Comparison of ENCODE assay signal across 28 cellular contexts in genomic region chr10:13809447-13809846, GRCh38.
DNase-seq lines count a peak whose midpoint lies in the region; TF ChIP-seq lines count a peak whose summit lies in the region.
"Had no signal": no experiment of that assay in that cellular context is flagged by ENCODE, and none has a peak within 500 bp of the region (broad histone marks: within the 10 kb centered on the region; RNA-seq: fewer than 3 reads in every experiment).

No MANE protein-coding gene starts in this region.

- H3F3A ChIP-seq in neural progenitor cell (ENCODE audit: low read depth) = peaks cover 9% of the 10 kb centered on the region

- H3K4me3 Mint-ChIP-seq in Caco-2 (ENCODE audit: unreplicated experiment) = no peak overlapping the region
- H3K4me3 Mint-ChIP-seq in neural progenitor cell = no peak overlapping the region
- H3K4me3 Mint-ChIP-seq: activated CD4-positive, alpha-beta T cell treated with anti-CD3 and anti-CD28 coated beads, Interleukin-2, amount 10 ng/mL, durations not matched to agents 7 days and 5 days; dendritic cell treated with granulocyte-macrophage colony-stimulating factor and Interleukin-4, amounts not matched to agents 40 ng/mL and 50 ng/mL, for 4 days had no signal

- no peak overlapping the region for H3K9ac ChIP-seq in OCI-LY3 (ENCODE audit: low read length)
- H3K9ac ChIP-seq in neural progenitor cell = no peak overlapping the region

- H3K9me3 ChIP-seq in Caco-2 = no peaks in the 10 kb centered on the region
- no peaks in the 10 kb centered on the region for H3K9me3 ChIP-seq in OCI-LY3 (ENCODE audit: insufficient read depth, low read length)
- no peaks in the 10 kb centered on the region for H3K9me3 ChIP-seq in hepatocyte (ENCODE audit: low read depth)
- no peaks in the 10 kb centered on the region for H3K9me3 ChIP-seq in neural progenitor cell (ENCODE audit: low read depth)
- no peaks in the 10 kb centered on the region for H3K9me3 ChIP-seq in osteoblast (ENCODE audit: low read depth, low read length)
- H3K9me3 ChIP-seq: MG63, neutrophil, right atrium auricular region, vagina had no signal

- H2AFZ ChIP-seq in OCI-LY3 (ENCODE audit: low read depth, low read length) = no peak overlapping the region
- H2AFZ ChIP-seq in hepatocyte = no peak overlapping the region
- no peak overlapping the region for H2AFZ ChIP-seq in neural progenitor cell (replicated peaks)
- no peak overlapping the region for H2AFZ ChIP-seq in osteoblast (ENCODE audit: low read length)

- 22% methylated on average over 6 of the region's 6 CpGs for WGBS in hepatocyte (ENCODE audit: low lambda C conversion rate, missing lambda C conversion rate)

- H3K27ac ChIP-seq in OCI-LY3 (ENCODE audit: low read length) (peak overlapping the region; percentile 25; the same call in 1 of the 2 replicates), hepatocyte (no peak overlapping the region), neural progenitor cell (no peak overlapping the region), osteoblast (ENCODE audit: low read depth, low read length) (no peak overlapping the region)
- H3K27ac ChIP-seq: C4-2B, cardiac muscle cell, epithelial cell of prostate, HL-60, neutrophil, right atrium auricular region, vagina had no signal

- H3K27ac Mint-ChIP-seq in Caco-2 (ENCODE audit: unreplicated experiment) = peak overlapping the region; percentile 18
- H3K27ac Mint-ChIP-seq in neural progenitor cell = peak overlapping the region; percentile 23
- H3K27ac Mint-ChIP-seq: activated CD4-positive, alpha-beta T cell treated with anti-CD3 and anti-CD28 coated beads, Interleukin-2, amount 10 ng/mL, durations not matched to agents 7 days and 5 days; dendritic cell treated with granulocyte-macrophage colony-stimulating factor and Interleukin-4, amounts not matched to agents 40 ng/mL and 50 ng/mL, for 4 days had no signal

- no peaks in the 10 kb centered on the region for H3K9me2 ChIP-seq in hepatocyte (replicated peaks; ENCODE audit: insufficient read depth)

- DNase-seq in Caco-2 (peak; percentile 63 to 75), hepatocyte (ENCODE audit: low spot score) (peak; percentile 58), neural progenitor cell (ENCODE audit: low spot score) (peak; percentile 72), NCI-H1417 (lab: John Stamatoyannopoulos, UW) (no peak), NCI-H187 (lab: John Stamatoyannopoulos, UW) (no peak), osteoblast (ENCODE audit: insufficient read length, low spot score, missing footprints) (no peak), NOMO-1 treated with dmso at 0.1 percent for 144 hours (lab: John Stamatoyannopoulos, UW; ENCODE audit: unreplicated experiment) (no peak)
- DNase-seq: activated CD4-positive, alpha-beta T cell treated with anti-CD3 and anti-CD28 coated beads, Interleukin-2, amount 10 ng/mL, durations not matched to agents 7 days and 5 days; activated CD8-positive, alpha-beta memory T cell treated with anti-CD3 and anti-CD28 coated beads, Interleukin-2, amount 50 U/mL, for 4 hours; activated effector memory CD4-positive, alpha-beta T cell treated with Interleukin-2 at 50 U/mL for 16 hours; DMS 273 treated with DMSO at 0.1 percent for 48 hours; foreskin fibroblast; GDM1; left ventricle myocardium superior; MG63; NCI-H146; SIG-M5; stimulated activated CD4-positive, alpha-beta T cell treated with anti-CD3 and anti-CD28 coated beads, Interleukin-12 subunit alpha, Interleukin-12 subunit beta, amount 100 ng/mL, for 4 hours had no signal

- H3K4me1 Mint-ChIP-seq in Caco-2 (ENCODE audit: low read depth, unreplicated experiment) (peaks cover 14% of the 10 kb centered on the region), neural progenitor cell (peaks cover 14% of the 10 kb centered on the region)

- POLR2A ChIA-PET in Caco-2 (lab: Charles Lee) = no interaction called here

- H3K4me3 ChIP-seq in Caco-2 (ENCODE audit: low read depth, low read length) = no peak overlapping the region
- H3K4me3 ChIP-seq in OCI-LY3 (ENCODE audit: low read length) = peak overlapping the region; percentile 24; the same call in 1 of the 2 replicates
- no peak overlapping the region for H3K4me3 ChIP-seq in hepatocyte
- H3K4me3 ChIP-seq in neural progenitor cell = no peak overlapping the region
- H3K4me3 ChIP-seq in osteoblast (ENCODE audit: insufficient read depth, low read length) = no peak overlapping the region
- H3K4me3 ChIP-seq: cardiac muscle cell, MG63, right atrium auricular region, vagina had no signal

- no peaks in the 10 kb centered on the region for H3K36me3 Mint-ChIP-seq in Caco-2 (ENCODE audit: insufficient read depth, unreplicated experiment)
- H3K36me3 Mint-ChIP-seq in neural progenitor cell = peaks cover 11% of the 10 kb centered on the region

- peaks cover 1% of the 10 kb centered on the region for H3K27me3 Mint-ChIP-seq in Caco-2 (ENCODE audit: insufficient read depth, unreplicated experiment)
- H3K27me3 Mint-ChIP-seq in neural progenitor cell (ENCODE audit: insufficient read depth, low read depth) = no peaks in the 10 kb centered on the region
- H3K27me3 Mint-ChIP-seq: activated CD4-positive, alpha-beta T cell treated with anti-CD3 and anti-CD28 coated beads, Interleukin-2, amount 10 ng/mL, durations not matched to agents 7 days and 5 days had no signal

- CTCF ChIA-PET in Caco-2 (lab: Charles Lee) = interaction anchor here (0.9 to 1.1 kb wide), 2 partner anchors 22 to 284 kb away, joined by 3 to 4 read pairs; no protein-coding TSS in a partner anchor

- H3K27me3 ChIP-seq in Caco-2 (replicated peaks; ENCODE audit: control insufficient read depth, insufficient read depth, low read length) = no peaks in the 10 kb centered on the region
- peaks cover 4% of the 10 kb centered on the region; the same call in 1 of the 2 replicates for H3K27me3 ChIP-seq in OCI-LY3 (ENCODE audit: low read depth, low read length)
- H3K27me3 ChIP-seq in hepatocyte = no peaks in the 10 kb centered on the region
- H3K27me3 ChIP-seq in neural progenitor cell = no peaks in the 10 kb centered on the region
- H3K27me3 ChIP-seq in osteoblast (ENCODE audit: insufficient read depth, low read length) = no peaks in the 10 kb centered on the region
- H3K27me3 ChIP-seq: cardiac muscle cell, MG63, right atrium auricular region, vagina had no signal

- intact Hi-C loops in Caco-2 (cut with micrococcal nuclease; ENCODE audit: unreplicated experiment) = no loop called here

- TF ChIP-seq CTCF in Caco-2 (IDR thresholded peaks at IDR 0.05; ENCODE audit: insufficient read depth in 1 of 2, low read depth in 1 of 2, low read length in 1 of 2, severe bottlenecking in 1 of 2, unreplicated experiment in 1 of 2) = no peak
- no peak for TF ChIP-seq CTCF in OCI-LY3 (IDR thresholded peaks at IDR 0.05; ENCODE audit: low read depth, low read length)
- no peak for TF ChIP-seq CTCF in hepatocyte (IDR thresholded peaks at IDR 0.05; ENCODE audit: poor library complexity)
- no peak for TF ChIP-seq CTCF in neural progenitor cell (IDR thresholded peaks at IDR 0.05)
- no peak for TF ChIP-seq CTCF in osteoblast (IDR thresholded peaks at IDR 0.05; ENCODE audit: extremely low read depth, low read depth, low read length)

- H3K36me3 ChIP-seq in Caco-2 (ENCODE audit: control insufficient read depth, insufficient read depth, low read length) (no peaks in the 10 kb centered on the region), OCI-LY3 (replicated peaks; ENCODE audit: low read depth, low read length) (no peaks in the 10 kb centered on the region), hepatocyte (replicated peaks; ENCODE audit: insufficient read depth, low read depth) (no peaks in the 10 kb centered on the region), neural progenitor cell (no peaks in the 10 kb centered on the region), osteoblast (ENCODE audit: insufficient read depth, low read length) (no peaks in the 10 kb centered on the region)
- H3K36me3 ChIP-seq: cardiac muscle cell, MG63, neutrophil, vagina had no signal

- H3K79me2 ChIP-seq in OCI-LY3 (ENCODE audit: low read length) (no peaks in the 10 kb centered on the region), hepatocyte (no peaks in the 10 kb centered on the region), neural progenitor cell (ENCODE audit: low read depth) (no peaks in the 10 kb centered on the region), osteoblast (ENCODE audit: insufficient read depth, low read length) (peaks cover 19% of the 10 kb centered on the region)

- H3K4me2 ChIP-seq in OCI-LY3 (ENCODE audit: low read length) = peak overlapping the region; percentile 46
- H3K4me2 ChIP-seq in hepatocyte = peak overlapping the region; percentile 13
- H3K4me2 ChIP-seq in neural progenitor cell = peak overlapping the region; percentile 56
- no peak overlapping the region for H3K4me2 ChIP-seq in osteoblast (ENCODE audit: insufficient read depth, low read length)

- H3K4me1 ChIP-seq in Caco-2 (peaks cover 11% of the 10 kb centered on the region), OCI-LY3 (ENCODE audit: low read length) (peaks cover 59% of the 10 kb centered on the region), hepatocyte (ENCODE audit: insufficient read depth) (peaks cover 13% of the 10 kb centered on the region), neural progenitor cell (peaks cover 17% of the 10 kb centered on the region), osteoblast (ENCODE audit: insufficient read depth, low read length) (no peaks in the 10 kb centered on the region)
- H3K4me1 ChIP-seq: vagina had no signal

- no peaks in the 10 kb centered on the region for H4K20me1 ChIP-seq in OCI-LY3 (ENCODE audit: insufficient read depth, low read length)
- no peaks in the 10 kb centered on the region for H4K20me1 ChIP-seq in hepatocyte (ENCODE audit: insufficient read depth, poor library complexity, severe bottlenecking)
- H4K20me1 ChIP-seq in neural progenitor cell (ENCODE audit: low read depth) = peaks cover 15% of the 10 kb centered on the region
- H4K20me1 ChIP-seq in osteoblast (ENCODE audit: insufficient read depth, low read length) = no peaks in the 10 kb centered on the region

- BruUV-seq in Caco-2 (replicated peaks; lab: Mats Ljungman, UMichigan) = no TSS peak

- H3K9me3 Mint-ChIP-seq in Caco-2 (ENCODE audit: unreplicated experiment) (no peaks in the 10 kb centered on the region), neural progenitor cell (no peaks in the 10 kb centered on the region)
- H3K9me3 Mint-ChIP-seq: activated CD4-positive, alpha-beta T cell treated with anti-CD3 and anti-CD28 coated beads, Interleukin-2, amount 10 ng/mL, durations not matched to agents 7 days and 5 days; dendritic cell treated with granulocyte-macrophage colony-stimulating factor and Interleukin-4, amounts not matched to agents 40 ng/mL and 50 ng/mL, for 4 days; IgD-negative memory B cell had no signal

Comparison
In these comparisons a context has a peak if more than half of its experiments do, and no peak if none do; other contexts are left out.
1. DNase-seq: peak in Caco-2 (2 of 2), hepatocyte (single experiment) and neural progenitor cell (single experiment); none in NCI-H1417 (0 of 3), NCI-H187 (0 of 2), osteoblast (single experiment) and NOMO-1 treated with dmso at 0.1 percent for 144 hours (single experiment).